In genomic region chr7:2729043-2729892, GRCh38 we compare ENCODE assay signal across 12 cellular contexts. TPM values are rescaled to one million over a fixed set of nuclear protein-coding genes. Genes with fewer than 3 reads are reported as not detected.
DNase-seq lines count a peak whose midpoint lies in the region; ATAC-seq and TF ChIP-seq lines count a peak whose summit lies in the region.
"Had no signal": no experiment of that assay in that cellular context is flagged by ENCODE, and none has a peak within 500 bp of the region (broad histone marks: within the 10 kb centered on the region; RNA-seq: fewer than 3 reads in every experiment).

No MANE protein-coding gene starts in this region.

- peaks cover 15% of the 10 kb centered on the region for H3K36me3 Mint-ChIP-seq in T-helper 2 cell treated with Interferon-gamma antibody and Interleukin-4, amounts not matched to agents 5 μg/mL and 100 μg/mL, for 36 hours (ENCODE audit: low read depth)

- H3K4me3 Mint-ChIP-seq in T-helper 2 cell treated with Interferon-gamma antibody and Interleukin-4, amounts not matched to agents 5 μg/mL and 100 μg/mL, for 36 hours: no peak overlapping the region
- H3K4me3 Mint-ChIP-seq: activated naive CD8-positive, alpha-beta T cell treated with anti-CD3 and anti-CD28 coated beads, Interleukin-2, amount 50 U/mL, for 24 hours had no signal

- H3K27ac ChIP-seq in coronary artery: peak overlapping the region in 1 of 2 donors; percentile 52
- H3K27ac ChIP-seq: epithelial cell of prostate had no signal

- H3K36me3 ChIP-seq in H7 (replicated peaks; ENCODE audit: control insufficient read depth, insufficient read depth, low read length): peaks cover 18% of the 10 kb centered on the region

- H3K9me3 Mint-ChIP-seq in T-helper 2 cell treated with Interferon-gamma antibody and Interleukin-4, amounts not matched to agents 5 μg/mL and 100 μg/mL, for 36 hours: no peaks in the 10 kb centered on the region
- H3K9me3 Mint-ChIP-seq: activated naive CD8-positive, alpha-beta T cell treated with anti-CD3 and anti-CD28 coated beads, Interleukin-2, amount 50 U/mL, for 24 hours had no signal

- ATAC-seq in stimulated activated naive CD8-positive, alpha-beta T cell treated with anti-CD3 and anti-CD28 coated beads, Interleukin-15, Interleukin-2, amounts not matched to agents 100 U/mL and 50 U/mL, for 24 hours: no peak
- ATAC-seq: activated naive CD8-positive, alpha-beta T cell treated with anti-CD3 and anti-CD28 coated beads, Interleukin-2, amount 50 U/mL, for 24 hours had no signal

- H3K27ac Mint-ChIP-seq in T-helper 2 cell treated with Interferon-gamma antibody and Interleukin-4, amounts not matched to agents 5 μg/mL and 100 μg/mL, for 36 hours: no peak overlapping the region
- H3K27ac Mint-ChIP-seq: activated naive CD8-positive, alpha-beta T cell treated with anti-CD3 and anti-CD28 coated beads, Interleukin-2, amount 50 U/mL, for 24 hours had no signal

- H3K4me1 Mint-ChIP-seq in T-helper 2 cell treated with Interferon-gamma antibody and Interleukin-4, amounts not matched to agents 5 μg/mL and 100 μg/mL, for 36 hours (ENCODE audit: low read depth): peaks cover 24% of the 10 kb centered on the region

- H3K27me3 Mint-ChIP-seq in T-helper 2 cell treated with Interferon-gamma antibody and Interleukin-4, amounts not matched to agents 5 μg/mL and 100 μg/mL, for 36 hours (ENCODE audit: low read depth): no peaks in the 10 kb centered on the region
- H3K27me3 Mint-ChIP-seq: activated naive CD8-positive, alpha-beta T cell treated with anti-CD3 and anti-CD28 coated beads, Interleukin-2, amount 50 U/mL, for 24 hours had no signal

- no peaks in the 10 kb centered on the region for H3K27me3 ChIP-seq in H7 (ENCODE audit: control insufficient read depth, insufficient read depth, low read length)

- H3K4me3 ChIP-seq in H7 (ENCODE audit: insufficient read depth, low read depth, low read length) (no peak overlapping the region), coronary artery (peak overlapping the region; percentile 25)

- TF ChIP-seq CTCF in coronary artery (IDR thresholded peaks at IDR 0.05): no peak

- DNase-seq in H7 (peak; percentile 46), coronary artery (ENCODE audit: low spot score) (no peak), medulla oblongata (ENCODE audit: extremely low spot score) (peak; percentile 51), OCI-M1 (lab: John Stamatoyannopoulos, UW) (no peak), NCI-H2029 treated with DMSO at 0.1 percent for 48 hours (lab: John Stamatoyannopoulos, UW) (no peak)
- DNase-seq in stimulated activated CD8-positive, alpha-beta memory T cell treated with anti-CD3 and anti-CD28 coated beads, Interleukin-4, amount 100 ng/mL, for 48 hours: peak; percentile 17
- no peak for DNase-seq in T-helper 2 cell treated with Interferon-gamma antibody and Interleukin-4, amounts not matched to agents 5 μg/mL and 100 μg/mL, for 36 hours (ENCODE audit: low spot score)
- DNase-seq in stimulated activated naive CD8-positive, alpha-beta T cell treated with anti-CD3 and anti-CD28 coated beads, Interleukin-15, Interleukin-2, amounts not matched to agents 100 U/mL and 50 U/mL, for 24 hours: no peak
- DNase-seq: activated CD4-positive, CD25-positive, alpha-beta regulatory T cell; activated naive CD8-positive, alpha-beta T cell treated with anti-CD3 and anti-CD28 coated beads, Interleukin-2, amount 50 U/mL, for 24 hours; mesenchymal stem cell had no signal

RNA-seq across cellular contexts. Expression of gene AMZ1, which starts 41.3 kb away (rescaled TPM):
- total RNA-seq in H7 (2014; rRNA removed; shearing (Covaris generic)): 0.07 TPM in 1 of 2 replicates, not detected in the other

Comparison
In these comparisons a context has a peak if more than half of its experiments do, and no peak if none do; other contexts are left out.
1. DNase-seq: peak in H7 (single experiment), medulla oblongata (single experiment) and stimulated activated CD8-positive, alpha-beta memory T cell treated with anti-CD3 and anti-CD28 coated beads, Interleukin-4, amount 100 ng/mL, for 48 hours (single experiment); none in coronary artery (single experiment), T-helper 2 cell treated with Interferon-gamma antibody and Interleukin-4, amounts not matched to agents 5 μg/mL and 100 μg/mL, for 36 hours (single experiment), stimulated activated naive CD8-positive, alpha-beta T cell treated with anti-CD3 and anti-CD28 coated beads, Interleukin-15, Interleukin-2, amounts not matched to agents 100 U/mL and 50 U/mL, for 24 hours (single experiment), OCI-M1 (single experiment) and NCI-H2029 treated with DMSO at 0.1 percent for 48 hours (single experiment).